In genomic region chr9:2481216-2481615, GRCh38 we compare ENCODE assay signal across 23 cellular contexts.
DNase-seq lines count a peak whose midpoint lies in the region; ATAC-seq and TF ChIP-seq lines count a peak whose summit lies in the region.
"Had no signal": no experiment of that assay in that cellular context is flagged by ENCODE, and none has a peak within 500 bp of the region (broad histone marks: within the 10 kb centered on the region; RNA-seq: fewer than 3 reads in every experiment).

No MANE protein-coding gene starts in this region.

- no peak for TF ChIP-seq CTCF in left ventricle myocardium inferior (IDR thresholded peaks at IDR 0.05; ENCODE audit: borderline replicate concordance)
- no peak for TF ChIP-seq CTCF in GM23338 (conservative IDR thresholded peaks at IDR 0.05; ENCODE audit: low read depth in 2 of 2)
- no peak for TF ChIP-seq CTCF in smooth muscle cell (IDR thresholded peaks at IDR 0.05; ENCODE audit: borderline replicate concordance, insufficient read depth, poor library complexity, severe bottlenecking)

- no peak overlapping the region for H3K27ac Mint-ChIP-seq in GM23338
- H3K27ac Mint-ChIP-seq: CD14-positive monocyte; CD4-positive, alpha-beta memory T cell; CD4-positive, CD25-positive, alpha-beta regulatory T cell; CD8-positive, alpha-beta memory T cell had no signal

- no peak overlapping the region for H2AFZ ChIP-seq in GM23338
- H2AFZ ChIP-seq in smooth muscle cell (ENCODE audit: low read depth): no peak overlapping the region

- H3K27me3 ChIP-seq in left ventricle myocardium inferior (ENCODE audit: low read depth) (no peaks in the 10 kb centered on the region), GM23338 (ENCODE audit: insufficient read depth) (no peaks in the 10 kb centered on the region), smooth muscle cell (ENCODE audit: low read depth) (no peaks in the 10 kb centered on the region)
- H3K27me3 ChIP-seq: BE2C, BLaER1 had no signal

- ATAC-seq in Right ventricle myocardium superior (ENCODE audit: poor library complexity): no peak
- ATAC-seq in GM23338: no peak
- ATAC-seq: GM12878 had no signal

- no peak for TF ChIP-seq RAD21 in Ishikawa (IDR thresholded peaks at IDR 0.05; ENCODE audit: low read depth)

- intact Hi-C loops in left ventricle myocardium inferior (cut with micrococcal nuclease): no loop called here
- intact Hi-C loops in Right ventricle myocardium superior (cut with DNase I): no loop called here

- no peaks in the 10 kb centered on the region for H4K20me1 ChIP-seq in GM23338 (replicated peaks; ENCODE audit: insufficient read depth)
- no peaks in the 10 kb centered on the region for H4K20me1 ChIP-seq in smooth muscle cell (ENCODE audit: low read depth)
- H4K20me1 ChIP-seq: BLaER1 had no signal

- H3K4me1 ChIP-seq in left ventricle myocardium inferior (no peaks in the 10 kb centered on the region), GM23338 (ENCODE audit: insufficient read depth) (peaks cover 7% of the 10 kb centered on the region; the same call in 1 of the 2 replicates), smooth muscle cell (ENCODE audit: low read depth) (no peaks in the 10 kb centered on the region)
- H3K4me1 ChIP-seq: BE2C, BLaER1 had no signal

- H3K4me1 Mint-ChIP-seq in GM23338: peaks cover 9% of the 10 kb centered on the region; the same call in 2 of the 3 replicates
- H3K4me1 Mint-ChIP-seq: CD14-positive monocyte; CD4-positive, alpha-beta memory T cell; CD4-positive, CD25-positive, alpha-beta regulatory T cell; CD8-positive, alpha-beta memory T cell had no signal

- H3K9me3 Mint-ChIP-seq in GM23338: peaks cover 5% of the 10 kb centered on the region; the same call in 1 of the 3 replicates
- H3K9me3 Mint-ChIP-seq: CD4-positive, alpha-beta memory T cell; CD4-positive, CD25-positive, alpha-beta regulatory T cell; CD8-positive, alpha-beta memory T cell had no signal

- no peak overlapping the region for H3K4me2 ChIP-seq in GM23338
- H3K4me2 ChIP-seq in smooth muscle cell: no peak overlapping the region
- H3K4me2 ChIP-seq: BLaER1 had no signal

- H3K9ac ChIP-seq in smooth muscle cell (ENCODE audit: low read depth): no peak overlapping the region
- H3K9ac ChIP-seq: BLaER1 had no signal

- H3K27ac ChIP-seq in left ventricle myocardium inferior (replicated peaks) (peak overlapping the region; percentile 30), GM23338 (ENCODE audit: low read depth) (no peak overlapping the region), smooth muscle cell (ENCODE audit: low read depth) (no peak overlapping the region)
- H3K27ac ChIP-seq: 22Rv1, BLaER1 had no signal

- DNase-seq in left ventricle myocardium inferior (no peak), Right ventricle myocardium superior (no peak), GM23338 (ENCODE audit: low spot score) (no peak), foreskin melanocyte (peak; percentile 87), A172 (ENCODE audit: low spot score) (no peak), smooth muscle cell (lab: John Stamatoyannopoulos, UW; ENCODE audit: unreplicated experiment) (no peak)
- no peak for DNase-seq in activated naive CD4-positive, alpha-beta T cell treated with Interleukin-2 at 50 U/mL for 16 hours
- DNase-seq: ACHN; BE2C; C1 segment of cervical spinal cord; Caco-2; Calu3; CD4-positive, alpha-beta memory T cell; CD4-positive, CD25-positive, alpha-beta regulatory T cell; CD8-positive, alpha-beta memory T cell; DMS79 treated with DMSO at 0.1 percent for 48 hours; EL; GDM1 had no signal

- H3K4me3 ChIP-seq in left ventricle myocardium inferior: no peak overlapping the region
- H3K4me3 ChIP-seq in GM23338: no peak overlapping the region
- no peak overlapping the region for H3K4me3 ChIP-seq in smooth muscle cell
- H3K4me3 ChIP-seq: BLaER1, GM12878 had no signal

- no peak for TF ChIP-seq EP300 in Ishikawa (IDR thresholded peaks at IDR 0.05; ENCODE audit: borderline replicate concordance)

- H3K36me3 ChIP-seq in left ventricle myocardium inferior (no peaks in the 10 kb centered on the region), GM23338 (ENCODE audit: insufficient read depth) (no peaks in the 10 kb centered on the region), smooth muscle cell (ENCODE audit: low read depth) (no peaks in the 10 kb centered on the region)
- H3K36me3 ChIP-seq: BE2C had no signal

- 95% methylated on average over 3 of the region's 3 CpGs for WGBS in smooth muscle cell (ENCODE audit: low lambda C conversion rate)

- no peak overlapping the region for H3K4me3 Mint-ChIP-seq in GM23338
- H3K4me3 Mint-ChIP-seq: CD14-positive monocyte; CD4-positive, alpha-beta memory T cell; CD4-positive, CD25-positive, alpha-beta regulatory T cell; CD8-positive, alpha-beta memory T cell had no signal

- H3F3A ChIP-seq in GM23338 (replicated peaks; ENCODE audit: low read depth) (no peaks in the 10 kb centered on the region), smooth muscle cell (ENCODE audit: low read depth) (no peaks in the 10 kb centered on the region)

- H3K79me2 ChIP-seq in GM23338 (replicated peaks; ENCODE audit: insufficient read depth) (no peaks in the 10 kb centered on the region), smooth muscle cell (ENCODE audit: low read depth) (no peaks in the 10 kb centered on the region)

- H3K27me3 Mint-ChIP-seq in GM23338 (ENCODE audit: insufficient read depth, low read depth, poor library complexity): no peaks in the 10 kb centered on the region
- H3K27me3 Mint-ChIP-seq: CD4-positive, CD25-positive, alpha-beta regulatory T cell had no signal

- H3K9me2 ChIP-seq in GM23338 (ENCODE audit: insufficient read depth): no peaks in the 10 kb centered on the region; the same call in 1 of the 2 replicates

- no peaks in the 10 kb centered on the region for H3K9me3 ChIP-seq in left ventricle myocardium inferior (replicated peaks)
- H3K9me3 ChIP-seq in smooth muscle cell (replicated peaks; ENCODE audit: low read depth): no peaks in the 10 kb centered on the region
- H3K9me3 ChIP-seq: BE2C, Caco-2 had no signal

- peaks cover 10% of the 10 kb centered on the region; the same call in 2 of the 3 replicates for H3K36me3 Mint-ChIP-seq in GM23338 (ENCODE audit: low read depth)
- H3K36me3 Mint-ChIP-seq: CD14-positive monocyte; CD4-positive, alpha-beta memory T cell; CD4-positive, CD25-positive, alpha-beta regulatory T cell; CD8-positive, alpha-beta memory T cell had no signal

TF ChIP-seq in GM23338, 12 proteins besides CTCF, POLR2A, EP300 and RAD21:
- peak; percentile 20 for TF ChIP-seq REST (IDR thresholded peaks at IDR 0.05; ENCODE audit: unreplicated experiment)
- no peak for TF ChIP-seq POLR2AphosphoS5 (IDR thresholded peaks at IDR 0.05; ENCODE audit: low read depth)

TF ChIP-seq in Ishikawa, 13 proteins besides CTCF, POLR2A, EP300 and RAD21:
- TF ChIP-seq REST (IDR thresholded peaks at IDR 0.05; ENCODE audit: low read depth): peak; percentile 53; the same call in 1 of the 2 replicates
- TF ChIP-seq USF1 (IDR thresholded peaks at IDR 0.05): no peak
